In the genomic region with DNA sequence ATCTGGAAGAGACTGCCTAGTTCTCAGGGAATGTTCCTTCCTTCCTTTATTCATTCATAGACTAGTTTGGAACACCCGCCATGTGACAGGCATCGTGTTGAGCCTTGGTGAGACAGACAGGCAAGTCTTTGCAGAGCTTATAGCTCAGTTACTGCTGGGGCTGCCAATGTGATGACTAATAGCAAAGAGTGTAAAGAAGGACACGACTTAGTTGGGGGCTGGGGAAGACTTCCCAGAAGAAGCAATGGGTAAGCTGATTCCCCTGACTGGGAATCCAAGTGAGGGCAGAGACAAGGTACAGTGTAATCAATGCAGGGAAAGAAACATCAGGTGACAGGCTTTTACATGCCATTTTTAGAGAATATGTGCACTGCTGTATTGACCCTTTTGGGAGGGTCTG, we compare ENCODE assay signal across 9 cellular contexts. TPM values are rescaled to one million over a fixed set of nuclear protein-coding genes. Genes with fewer than 3 reads are reported as not detected.
DNase-seq lines count a peak whose midpoint lies in the region; ATAC-seq and TF ChIP-seq lines count a peak whose summit lies in the region.
"Had no signal": no experiment of that assay in that cellular context is flagged by ENCODE, and none has a peak within 500 bp of the region (broad histone marks: within the 10 kb centered on the region; RNA-seq: fewer than 3 reads in every experiment).

No MANE protein-coding gene starts in this region.

- DNase-seq in MCF 10A (ENCODE audit: unreplicated experiment) (peak; percentile 89), breast epithelium (ENCODE audit: low spot score in 2 of 2) (no peak), T-cell (peak in 2 of 34 experiments; percentile 26 to 27), fibroblast of lung (ENCODE audit: low read depth in 2 of 2) (peak; percentile 77 to 90), ascending aorta (ENCODE audit: low spot score in 2 of 2) (no peak), GM19240 (ENCODE audit: insufficient read length, low spot score) (no peak), GM19238 (ENCODE audit: insufficient read length, low spot score) (no peak)
- DNase-seq: left cardiac atrium had no signal

- no peaks in the 10 kb centered on the region for H3K79me2 ChIP-seq in fibroblast of lung (ENCODE audit: control insufficient read depth, insufficient read depth, low read length)

- H3K4me1 Mint-ChIP-seq in MCF 10A (ENCODE audit: insufficient read depth, unreplicated experiment) (peaks cover 23% of the 10 kb centered on the region), T-cell (peaks cover 95 to 97% (median 96%) of the 10 kb centered on the region in 3 donors)
- H3K4me1 Mint-ChIP-seq in stimulated activated memory B cell treated with anti-CD40 and anti-IgM and Interleukin-4, amounts not matched to agents 10 μg/mL and 1 μg/mL and 100 μg/mL, for 72 hours = peaks cover 94% of the 10 kb centered on the region

- H3K4me3 Mint-ChIP-seq in MCF 10A (ENCODE audit: unreplicated experiment) (no peak overlapping the region), T-cell (peak overlapping the region in 2 of 3 donors; percentile 13 to 77)
- H3K4me3 Mint-ChIP-seq in stimulated activated memory B cell treated with anti-CD40 and anti-IgM and Interleukin-4, amounts not matched to agents 10 μg/mL and 1 μg/mL and 100 μg/mL, for 72 hours = no peak overlapping the region

- H3K27me3 Mint-ChIP-seq in MCF 10A (ENCODE audit: insufficient read depth, unreplicated experiment) (no peaks in the 10 kb centered on the region), T-cell (no peaks in the 10 kb centered on the region)
- H3K27me3 Mint-ChIP-seq in stimulated activated memory B cell treated with anti-CD40 and anti-IgM and Interleukin-4, amounts not matched to agents 10 μg/mL and 1 μg/mL and 100 μg/mL, for 72 hours = no peaks in the 10 kb centered on the region

- no peaks in the 10 kb centered on the region for H3K9me3 Mint-ChIP-seq in MCF 10A (ENCODE audit: unreplicated experiment)
- peaks cover 2 to 7% (median 2%) of the 10 kb centered on the region in 3 donors for H3K9me3 Mint-ChIP-seq in T-cell
- peaks cover 1% of the 10 kb centered on the region for H3K9me3 Mint-ChIP-seq in stimulated activated memory B cell treated with anti-CD40 and anti-IgM and Interleukin-4, amounts not matched to agents 10 μg/mL and 1 μg/mL and 100 μg/mL, for 72 hours

- H3K36me3 Mint-ChIP-seq in MCF 10A (ENCODE audit: insufficient read depth, unreplicated experiment) = no peaks in the 10 kb centered on the region
- no peaks in the 10 kb centered on the region for H3K36me3 Mint-ChIP-seq in T-cell
- H3K36me3 Mint-ChIP-seq in stimulated activated memory B cell treated with anti-CD40 and anti-IgM and Interleukin-4, amounts not matched to agents 10 μg/mL and 1 μg/mL and 100 μg/mL, for 72 hours = peaks cover 3% of the 10 kb centered on the region

- intact Hi-C loops in MCF 10A (cut with micrococcal nuclease) = no loop called here
- intact Hi-C loops in breast epithelium (cut with DNase I; ENCODE audit: low total_unique reads) = no loop called here
- intact Hi-C loops in ascending aorta (cut with DNase I) = no loop called here

- H3K4me1 ChIP-seq in breast epithelium (no peaks in the 10 kb centered on the region), fibroblast of lung (ENCODE audit: control insufficient read depth, extremely low read depth, insufficient read depth, low read length) (no peaks in the 10 kb centered on the region), ascending aorta (no peaks in the 10 kb centered on the region)

- H3K4me3 ChIP-seq in breast epithelium (no peak overlapping the region), fibroblast of lung (replicated peaks in 1 of 4; ENCODE audit: control extremely low read depth in 1 of 4, insufficient read depth in 1 of 4, low read depth in 3 of 4, low read length in 4 of 4) (no peak overlapping the region), ascending aorta (no peak overlapping the region)

- no peak overlapping the region for H2AFZ ChIP-seq in fibroblast of lung (ENCODE audit: low read length)

- H3K27me3 ChIP-seq in breast epithelium (no peaks in the 10 kb centered on the region), fibroblast of lung (ENCODE audit: control insufficient read depth, insufficient read depth, low read length) (no peaks in the 10 kb centered on the region), ascending aorta (no peaks in the 10 kb centered on the region)

- POLR2A ChIA-PET in MCF 10A (lab: Yijun Ruan, JAX) = interaction anchor here (0.5 to 1.3 kb wide), 4 partner anchors 9 to 770 kb away, joined by 3 to 4 read pairs (median 3); no protein-coding TSS in a partner anchor
- POLR2A ChIA-PET in T-cell (lab: Charles Lee) = interaction anchor here (0.6 to 9.6 kb wide), 9 partner anchors 14 to 600 kb away, joined by 3 to 97 read pairs (median 10); partner anchors contain the start of gene TENT5C (in 2 of the 2)

- no TSS peak for BruUV-seq in MCF 10A (replicated peaks; lab: Mats Ljungman, UMichigan)

- H3K9me3 ChIP-seq in breast epithelium = no peaks in the 10 kb centered on the region
- H3K9me3 ChIP-seq in fibroblast of lung (ENCODE audit: control insufficient read depth, insufficient read depth, low read depth, low read length) = no peaks in the 10 kb centered on the region
- no peaks in the 10 kb centered on the region for H3K9me3 ChIP-seq in ascending aorta

- no peak for ATAC-seq in T-cell (replicated peaks in 1 of 4)
- ATAC-seq in stimulated activated memory B cell treated with anti-CD40 and anti-IgM and Interleukin-4, amounts not matched to agents 10 μg/mL and 1 μg/mL and 100 μg/mL, for 72 hours = no peak

- H4K20me1 ChIP-seq in fibroblast of lung (ENCODE audit: control insufficient read depth, extremely low read depth, insufficient read depth, low read length) = no peaks in the 10 kb centered on the region

- H3K27ac ChIP-seq in breast epithelium = peak overlapping the region in 1 of 2 donors; percentile 9
- H3K27ac ChIP-seq in fibroblast of lung (ENCODE audit: insufficient read depth, low read length) = no peak overlapping the region
- H3K27ac ChIP-seq in ascending aorta = no peak overlapping the region

- H3K9ac ChIP-seq in fibroblast of lung (ENCODE audit: insufficient read depth, low read length) = no peak overlapping the region

- TF ChIP-seq CTCF in MCF 10A (IDR thresholded peaks at IDR 0.05; ENCODE audit: unreplicated experiment) (no peak), breast epithelium (IDR thresholded peaks at IDR 0.05) (no peak), fibroblast of lung (conservative IDR thresholded peaks at IDR 0.05 in 1 of 2, IDR thresholded peaks at IDR 0.05 in 1 of 2; ENCODE audit: low read depth in 1 of 2, low read length in 2 of 2) (no peak), ascending aorta (IDR thresholded peaks at IDR 0.05) (no peak)

- no peak for TF ChIP-seq POLR2A in breast epithelium (IDR thresholded peaks at IDR 0.05)

- CTCF ChIA-PET in MCF 10A (lab: Yijun Ruan, JAX) (interaction anchor here (0.6 to 3.3 kb wide), 5 partner anchors 17 to 541 kb away, joined by 3 to 14 read pairs (median 4); no protein-coding TSS in a partner anchor), T-cell (lab: Charles Lee) (interaction anchor here in 1 of 2 donors (1.1 to 4.8 kb wide), 4 partner anchors 17 to 122 kb away, joined by 3 to 39 read pairs (median 9); partner anchors contain the start of gene TENT5C)

- H3K4me2 ChIP-seq in fibroblast of lung (ENCODE audit: extremely low read depth, insufficient read depth, low read length) = peak overlapping the region; percentile 2

- H3K36me3 ChIP-seq in breast epithelium (no peaks in the 10 kb centered on the region), fibroblast of lung (ENCODE audit: control insufficient read depth, insufficient read depth, low read length) (no peaks in the 10 kb centered on the region), ascending aorta (no peaks in the 10 kb centered on the region)

- H3K27ac Mint-ChIP-seq in MCF 10A (ENCODE audit: low read depth, unreplicated experiment) = no peak overlapping the region
- H3K27ac Mint-ChIP-seq in T-cell = peak overlapping the region; percentile 83 to 87
- H3K27ac Mint-ChIP-seq in stimulated activated memory B cell treated with anti-CD40 and anti-IgM and Interleukin-4, amounts not matched to agents 10 μg/mL and 1 μg/mL and 100 μg/mL, for 72 hours = peak overlapping the region; percentile 94

RNA-seq across cellular contexts. Expression of gene TENT5C, which starts 51.2 kb away (rescaled TPM):
- total RNA-seq in MCF 10A (2022) (0.05 TPM in 1 of 2 replicates, not detected in the other), breast epithelium (10 to 100 TPM in 2 of 3 donors, 1 to 10 TPM in 1; 4.0 to 10.2 (median 10.2) TPM), T-cell (100 to 1,000 TPM in 1 of 5 donors, 10 to 100 TPM in 2, 1 to 10 TPM in 2; 7.6 to 133 (median 11.2) TPM), fibroblast of lung (6.2 and 8.1 TPM in 2 replicates), ascending aorta (0.32 TPM)
- polyA plus RNA-seq in fibroblast of lung = 4.2 and 11.7 TPM in 2 replicates
- 3.1 and 7.6 TPM in 2 replicates for polyA plus RNA-seq in fibroblast of lung (2012)
- 7.0 and 22.6 TPM in 2 replicates for polyA minus RNA-seq in fibroblast of lung (ENCODE audit: low replicate concordance)

Comparison
In these comparisons a context has a peak if more than half of its experiments do, and no peak if none do; other contexts are left out.
1. DNase-seq: peak in MCF 10A (single experiment) and fibroblast of lung (2 of 2); none in breast epithelium (0 of 2), ascending aorta (0 of 2), GM19240 (single experiment) and GM19238 (single experiment).
2. H3K4me3 Mint-ChIP-seq: peak in T-cell (2 of 3); none in MCF 10A (single experiment) and stimulated activated memory B cell treated with anti-CD40 and anti-IgM and Interleukin-4, amounts not matched to agents 10 μg/mL and 1 μg/mL and 100 μg/mL, for 72 hours (single experiment).